1 cellular context compared by ENCODE assay signal in genomic region chr17:19614900-19615299, GRCh38.
TF ChIP-seq lines count a peak whose summit lies in the region.

No MANE protein-coding gene starts in this region.

TF ChIP-seq in HepG2, 621 proteins besides CTCF, POLR2A, EP300 and RAD21 (continued from another document):
- peak; percentile 45; the same call in 1 of the 2 replicates for TF ChIP-seq NR2F6 (IDR thresholded peaks at IDR 0.05)
- TF ChIP-seq NR2F6 (CRISPR knock-in tag; IDR thresholded peaks at IDR 0.05): no peak
- TF ChIP-seq ZBTB33 (CRISPR knock-in tag; IDR thresholded peaks at IDR 0.05): peak; percentile 66
- no peak for TF ChIP-seq HDAC2 (CRISPR knock-in tag; IDR thresholded peaks at IDR 0.05)
- TF ChIP-seq STAG1 (CRISPR knock-in tag; IDR thresholded peaks at IDR 0.05): peak; percentile 57
